In the genomic region with DNA sequence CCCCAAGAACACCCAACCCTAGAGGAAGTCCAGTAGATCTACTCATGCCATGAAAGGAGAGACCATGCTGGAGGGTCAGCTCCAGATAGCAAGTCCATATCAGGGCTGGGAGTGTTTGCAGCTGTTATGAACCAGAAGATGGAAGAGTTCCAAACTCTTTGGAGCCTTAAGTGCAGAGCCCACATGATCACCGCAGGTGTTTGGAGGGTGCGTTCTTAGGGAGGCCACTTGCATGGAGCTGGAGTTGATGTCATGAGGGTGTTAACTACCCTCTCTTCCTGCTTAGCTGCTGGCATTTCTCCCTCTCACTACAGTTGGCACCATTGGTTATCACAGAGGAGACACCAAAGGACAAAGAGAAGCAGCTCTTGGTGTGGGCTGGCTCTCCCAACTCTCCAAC, we compare ENCODE assay signal across 18 cellular contexts.
"Had no signal": no experiment of that assay in that cellular context is flagged by ENCODE, and none has a peak within 500 bp of the region (broad histone marks: within the 10 kb centered on the region; RNA-seq: fewer than 3 reads in every experiment).

No MANE protein-coding gene starts in this region.

- H3K4me3 ChIP-seq: heart left ventricle, mucosa of descending colon, smooth muscle cell, suprapubic skin, thyroid gland, upper lobe of left lung, uterus had no signal

- ATAC-seq: heart left ventricle; mucosa of descending colon; natural killer cell; stimulated activated effector memory CD8-positive, alpha-beta T cell treated with anti-CD3 and anti-CD28 coated beads, Interleukin-12 subunit alpha, Interleukin-12 subunit beta, amount 100 ng/mL, for 72 hours; stimulated activated naive CD8-positive, alpha-beta T cell treated with anti-CD3 and anti-CD28 coated beads, Interleukin-15, Interleukin-2, amounts not matched to agents 100 U/mL and 50 U/mL, for 24 hours had no signal

- DNase-seq: dermis blood vessel endothelial cell; foreskin melanocyte; heart left ventricle; hippocampal formation; kidney glomerular epithelial cell; mammary epithelial cell; mucosa of descending colon; natural killer cell; right cardiac atrium; stimulated activated CD4-positive, alpha-beta T cell treated with anti-CD3 and anti-CD28 coated beads, Interleukin-4, amount 100 ng/mL, for 1 hour; stimulated activated CD8-positive, alpha-beta memory T cell treated with anti-CD3 and anti-CD28 coated beads, Interleukin-4, amount 100 ng/mL, for 48 hours; stimulated activated naive CD8-positive, alpha-beta T cell treated with anti-CD3 and anti-CD28 coated beads, Interleukin-15, Interleukin-2, amounts not matched to agents 100 U/mL and 50 U/mL, for 24 hours; thyroid gland; uterus had no signal

- H3K27ac ChIP-seq: heart left ventricle, suprapubic skin, thyroid gland, upper lobe of left lung, uterus had no signal

- H3K36me3 ChIP-seq: heart left ventricle, suprapubic skin, thyroid gland, upper lobe of left lung, uterus had no signal

- H3K4me1 ChIP-seq: suprapubic skin, thyroid gland, upper lobe of left lung, uterus had no signal

- H3K9me3 ChIP-seq: mucosa of descending colon, suprapubic skin, thyroid gland, upper lobe of left lung, uterus had no signal

- H3K27me3 ChIP-seq: thyroid gland, upper lobe of left lung, uterus had no signal
